18 cellular contexts compared by ENCODE assay signal in the genomic region with DNA sequence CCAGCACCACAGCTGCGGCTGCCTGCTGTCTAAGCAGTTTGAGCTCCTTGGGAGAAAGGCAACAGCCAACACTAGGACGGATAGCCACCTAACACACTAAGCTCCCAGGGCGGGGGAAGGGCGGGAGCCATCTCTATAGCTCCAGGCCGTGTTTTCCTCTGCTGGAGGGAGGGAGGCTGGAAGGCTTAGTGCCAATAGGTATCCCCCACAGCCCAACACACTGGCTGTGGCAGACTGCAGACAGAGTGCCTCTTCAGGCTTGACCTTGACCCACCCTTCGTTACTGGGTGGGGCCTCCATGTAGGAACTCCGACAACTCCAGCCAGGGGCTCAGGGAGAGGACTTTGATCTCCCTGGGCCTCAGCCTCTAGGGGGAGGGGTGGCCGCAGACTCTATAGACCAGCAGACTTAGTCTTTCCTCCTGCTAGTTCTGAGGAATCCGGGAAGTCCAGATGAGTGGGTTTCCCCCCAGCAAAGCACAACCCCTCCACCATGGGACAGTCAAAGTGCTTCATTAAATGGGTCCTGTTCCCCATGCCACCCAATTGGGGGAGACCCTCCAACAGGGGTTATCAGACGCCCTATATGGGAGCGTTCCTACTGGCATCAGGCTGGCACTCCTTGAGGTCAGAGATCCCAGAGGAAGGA.
A peak's percentile ranks its signal among the peaks of the same experiment; 100 is the strongest.
DNase-seq lines count a peak whose midpoint lies in the region; ATAC-seq and TF ChIP-seq lines count a peak whose summit lies in the region.
"Had no signal": no experiment of that assay in that cellular context is flagged by ENCODE, and none has a peak within 500 bp of the region (broad histone marks: within the 10 kb centered on the region; RNA-seq: fewer than 3 reads in every experiment).

No MANE protein-coding gene starts in this region.

- ATAC-seq in SK-N-SH treated with all-trans-retinoic acid at 6 μM for 48 hours (no peak), GM19397 (IDR thresholded peaks at IDR 0.05; ENCODE audit: unreplicated experiment) (no peak), GM21717 (IDR thresholded peaks at IDR 0.05; ENCODE audit: unreplicated experiment) (no peak)

- DNase-seq in NCI-H524 (lab: John Stamatoyannopoulos, UW) (peak; percentile 0 to 74), ecto neural progenitor cell (ENCODE audit: low spot score) (peak; percentile 66), left kidney (ENCODE audit: low read depth, low spot score) (peak; percentile 12), retina (peak; percentile 38), COLO668 (lab: John Stamatoyannopoulos, UW; ENCODE audit: unreplicated experiment) (no peak)
- DNase-seq: Calu3; CD4-positive, alpha-beta memory T cell; HFFc6; Karpas-422; NCI-H1436; NCI-H2029 treated with DMSO at 0.1 percent for 48 hours; NCI-H2171; NCI-H446; OCI-M1; SHP77 treated with DMSO at 0.1 percent for 48 hours had no signal

TF ChIP-seq in SK-N-SH treated with all-trans-retinoic acid at 6 μM for 48 hours, 23 proteins besides CTCF, POLR2A, EP300 and RAD21:
- no peak for TF ChIP-seq PPARA (CRISPR knock-in tag; IDR thresholded peaks at IDR 0.05; ENCODE audit: borderline replicate concordance)
- TF ChIP-seq, protein P1, sequence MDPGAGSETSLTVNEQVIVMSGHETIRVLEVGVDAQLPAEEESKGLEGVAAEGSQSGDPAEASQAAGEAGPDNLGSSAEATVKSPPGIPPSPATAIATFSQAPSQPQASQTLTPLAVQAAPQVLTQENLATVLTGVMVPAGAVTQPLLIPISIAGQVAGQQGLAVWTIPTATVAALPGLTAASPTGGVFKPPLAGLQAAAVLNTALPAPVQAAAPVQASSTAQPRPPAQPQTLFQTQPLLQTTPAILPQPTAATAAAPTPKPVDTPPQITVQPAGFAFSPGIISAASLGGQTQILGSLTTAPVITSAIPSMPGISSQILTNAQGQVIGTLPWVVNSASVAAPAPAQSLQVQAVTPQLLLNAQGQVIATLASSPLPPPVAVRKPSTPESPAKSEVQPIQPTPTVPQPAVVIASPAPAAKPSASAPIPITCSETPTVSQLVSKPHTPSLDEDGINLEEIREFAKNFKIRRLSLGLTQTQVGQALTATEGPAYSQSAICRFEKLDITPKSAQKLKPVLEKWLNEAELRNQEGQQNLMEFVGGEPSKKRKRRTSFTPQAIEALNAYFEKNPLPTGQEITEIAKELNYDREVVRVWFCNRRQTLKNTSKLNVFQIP (CRISPR knock-in tag; IDR thresholded peaks at IDR 0.05; ENCODE audit: borderline replicate concordance, low read depth) = no peak
- no peak for TF ChIP-seq ZFP3 (CRISPR knock-in tag; IDR thresholded peaks at IDR 0.05)
- TF ChIP-seq ZNF565 (CRISPR knock-in tag; conservative IDR thresholded peaks at IDR 0.05; ENCODE audit: low read depth) = no peak
- TF ChIP-seq, protein P2, sequence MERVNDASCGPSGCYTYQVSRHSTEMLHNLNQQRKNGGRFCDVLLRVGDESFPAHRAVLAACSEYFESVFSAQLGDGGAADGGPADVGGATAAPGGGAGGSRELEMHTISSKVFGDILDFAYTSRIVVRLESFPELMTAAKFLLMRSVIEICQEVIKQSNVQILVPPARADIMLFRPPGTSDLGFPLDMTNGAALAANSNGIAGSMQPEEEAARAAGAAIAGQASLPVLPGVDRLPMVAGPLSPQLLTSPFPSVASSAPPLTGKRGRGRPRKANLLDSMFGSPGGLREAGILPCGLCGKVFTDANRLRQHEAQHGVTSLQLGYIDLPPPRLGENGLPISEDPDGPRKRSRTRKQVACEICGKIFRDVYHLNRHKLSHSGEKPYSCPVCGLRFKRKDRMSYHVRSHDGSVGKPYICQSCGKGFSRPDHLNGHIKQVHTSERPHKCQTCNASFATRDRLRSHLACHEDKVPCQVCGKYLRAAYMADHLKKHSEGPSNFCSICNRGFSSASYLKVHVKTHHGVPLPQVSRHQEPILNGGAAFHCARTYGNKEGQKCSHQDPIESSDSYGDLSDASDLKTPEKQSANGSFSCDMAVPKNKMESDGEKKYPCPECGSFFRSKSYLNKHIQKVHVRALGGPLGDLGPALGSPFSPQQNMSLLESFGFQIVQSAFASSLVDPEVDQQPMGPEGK (CRISPR knock-in tag; IDR thresholded peaks at IDR 0.05; ENCODE audit: borderline replicate concordance) = no peak
- no peak for TF ChIP-seq ISL1 (CRISPR knock-in tag; IDR thresholded peaks at IDR 0.05)
